Comparison of ENCODE assay signal across 22 cellular contexts in the genomic region with DNA sequence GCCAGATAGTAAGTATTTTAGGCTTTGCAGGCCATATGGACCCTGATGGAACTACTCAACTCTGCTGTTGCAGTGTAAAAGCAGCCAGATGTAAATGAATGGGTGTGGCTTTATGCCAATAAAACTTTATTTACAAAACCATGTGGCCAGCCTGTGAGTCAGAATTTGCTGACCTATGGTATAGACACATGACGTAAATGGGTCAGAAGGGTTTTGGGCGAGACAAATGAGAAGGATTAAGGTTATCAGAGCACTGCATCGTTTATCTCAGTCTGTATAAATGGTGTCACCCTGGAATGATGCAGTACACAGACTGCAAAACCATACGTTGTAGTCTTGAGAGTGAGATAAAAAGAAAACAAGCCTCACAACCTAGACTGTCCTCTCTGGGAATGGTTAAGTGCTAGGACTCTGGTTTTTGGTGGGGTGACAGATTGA. TPM values are rescaled to one million over a fixed set of nuclear protein-coding genes. Genes with fewer than 3 reads are reported as not detected.
DNase-seq lines count a peak whose midpoint lies in the region; ATAC-seq, FAIRE-seq and TF ChIP-seq lines count a peak whose summit lies in the region.
"Had no signal": no experiment of that assay in that cellular context is flagged by ENCODE, and none has a peak within 500 bp of the region (broad histone marks: within the 10 kb centered on the region; RNA-seq: fewer than 3 reads in every experiment).

No MANE protein-coding gene starts in this region.

- no peak overlapping the region for H3K56ac ChIP-seq in IMR-90 (ENCODE audit: extremely low read depth, insufficient read depth, low read length)

- H2AK9ac ChIP-seq in IMR-90 (replicated peaks; ENCODE audit: low read depth, low read length, poor library complexity): peak overlapping the region; percentile 44

- TF ChIP-seq CTCF in AG04450 (IDR thresholded peaks at IDR 0.05; ENCODE audit: low read depth, low read length) (no peak), IMR-90 (conservative IDR thresholded peaks at IDR 0.05; ENCODE audit: low read depth, low read length) (no peak), cardiac fibroblast (IDR thresholded peaks at IDR 0.05; ENCODE audit: low read depth, low read length) (no peak)

- peak overlapping the region; percentile 70; the same call in 1 of the 3 replicates for H2BK15ac ChIP-seq in IMR-90 (ENCODE audit: low read depth, low read length)

- TF ChIP-seq POLR2A in IMR-90 (IDR thresholded peaks at IDR 0.05; ENCODE audit: low read depth, low read length): no peak

- FAIRE-seq in RCC 7860 (lab: Jason Lieb, UNC): no peak

- H3K27me3 ChIP-seq in AG04450 (ENCODE audit: control insufficient read depth, insufficient read depth, low read length) (no peaks in the 10 kb centered on the region), IMR-90 (ENCODE audit: control insufficient read depth, insufficient read depth, low read length) (no peaks in the 10 kb centered on the region)
- H3K27me3 ChIP-seq in CD8-positive, alpha-beta memory T cell (ENCODE audit: insufficient read depth, low read length, poor library complexity, severe bottlenecking): no peaks in the 10 kb centered on the region
- H3K27me3 ChIP-seq: ascending aorta, BLaER1, neutrophil, stomach, uterus had no signal

- TF ChIP-seq RAD21 in IMR-90 (IDR thresholded peaks at IDR 0.05; ENCODE audit: low read length): no peak

- peak overlapping the region; percentile 85 for H2BK120ac ChIP-seq in IMR-90 (ENCODE audit: low read depth, low read length)

- H3K9me3 ChIP-seq in AG04450 (ENCODE audit: control insufficient read depth, insufficient read depth, low read length): no peaks in the 10 kb centered on the region
- H3K9me3 ChIP-seq in IMR-90 (ENCODE audit: control insufficient read depth, insufficient read depth, low read length): no peaks in the 10 kb centered on the region; the same call in 1 of the 2 replicates
- H3K9me3 ChIP-seq in CD8-positive, alpha-beta memory T cell (ENCODE audit: low read length): no peaks in the 10 kb centered on the region
- H3K9me3 ChIP-seq: ascending aorta, BLaER1, neutrophil, stomach, uterus had no signal

- H3K27ac ChIP-seq in AG04450 (ENCODE audit: low read depth, low read length): peak overlapping the region; percentile 53
- H3K27ac ChIP-seq in IMR-90 (ENCODE audit: insufficient read depth, low read length): peak overlapping the region; percentile 94
- no peak overlapping the region for H3K27ac ChIP-seq in CD8-positive, alpha-beta memory T cell (ENCODE audit: low read depth, low read length)
- H3K27ac ChIP-seq: BLaER1, uterus had no signal

- H2BK5ac ChIP-seq in IMR-90 (ENCODE audit: low read depth, low read length, poor library complexity, severe bottlenecking): peak overlapping the region; percentile 74

- peaks cover 0 to 5% of the 10 kb centered on the region in 2 donors for H3K27me3 Mint-ChIP-seq in CD8-positive, alpha-beta memory T cell
- H3K27me3 Mint-ChIP-seq: activated CD4-positive, alpha-beta T cell treated with anti-CD3 and anti-CD28 coated beads for 36 hours had no signal

- CTCF ChIA-PET in AG04450 (lab: Charles Lee) (no interaction called here), IMR-90 (lab: Yijun Ruan, JAX) (interaction anchor here (0.8 kb wide), 1 partner anchor 135 kb away, joined by 3 read pairs; no protein-coding TSS in a partner anchor)
- CTCF ChIA-PET in CD8-positive, alpha-beta memory T cell (lab: Charles Lee): no interaction called here

- H2AFZ ChIP-seq in IMR-90 (replicated peaks; ENCODE audit: low read length, poor library complexity): no peak overlapping the region
- H2AFZ ChIP-seq: GM23338 had no signal

- 0 out of 4 replicates have a peak, but pooled peaks cover 0 to 6% of the 10 kb centered on the region in 2 experiments for H3K79me1 ChIP-seq in IMR-90 (ENCODE audit: low read depth in 1 of 2, low read length in 2 of 2)

- DNase-seq in AG04450 (ENCODE audit: low read depth, low spot score) (peak; percentile 77), IMR-90 (peak; percentile 92), cardiac fibroblast (ENCODE audit: low read depth in 2 of 2) (peak; percentile 43 to 44), left colon (no peak), RCC 7860 (ENCODE audit: low spot score) (no peak), NCI-H2081 treated with DMSO at 0.1 percent for 48 hours (lab: John Stamatoyannopoulos, UW) (no peak), NCI-H2227 (lab: John Stamatoyannopoulos, UW; ENCODE audit: unreplicated experiment) (no peak)
- DNase-seq in CD8-positive, alpha-beta memory T cell: no peak
- DNase-seq: activated CD4-positive, alpha-beta T cell treated with anti-CD3 and anti-CD28 coated beads for 36 hours; activated naive CD4-positive, alpha-beta T cell treated with anti-CD3 and anti-CD28 coated beads, Interleukin-2, amount 10 ng/mL, durations not matched to agents 7 days and 5 days; activated T-cell treated with anti-CD3 and anti-CD28 coated beads, Interleukin-2, amount 50 U/mL, for 72 hours; endodermal cell; NCI-H1417; SIG-M5; stimulated activated CD4-positive, alpha-beta T cell treated with anti-CD3 and anti-CD28 coated beads, Interleukin-4, amount 100 ng/mL, for 24 hours; stomach; uterus had no signal

- H3K4me1 ChIP-seq in IMR-90 (ENCODE audit: control insufficient read depth, insufficient read depth, low read length): peaks cover 35% of the 10 kb centered on the region
- no peaks in the 10 kb centered on the region for H3K4me1 ChIP-seq in CD8-positive, alpha-beta memory T cell (ENCODE audit: insufficient read depth, low read length)
- H3K4me1 ChIP-seq: BLaER1, uterus had no signal

- H4K91ac ChIP-seq in IMR-90 (ENCODE audit: insufficient read depth, low read depth, low read length): peak overlapping the region; percentile 88

- peak; percentile 59 for ATAC-seq in IMR-90 (ENCODE audit: low read depth)
- ATAC-seq in left colon: peak; percentile 89
- ATAC-seq: activated CD4-positive, alpha-beta T cell treated with anti-CD3 and anti-CD28 coated beads for 36 hours; activated T-cell treated with anti-CD3 and anti-CD28 coated beads, Interleukin-2, amount 50 U/mL, for 72 hours; GM23338 had no signal

- in situ Hi-C loops in IMR-90 (cut with MboI; ENCODE audit: low sequenced_read_pairs): no loop called here

- peak overlapping the region; percentile 62; the same call in 1 of the 2 replicates for H2AK5ac ChIP-seq in IMR-90 (ENCODE audit: low read depth, low read length)

- no peaks in the 10 kb centered on the region for H3K4me1 Mint-ChIP-seq in CD8-positive, alpha-beta memory T cell
- H3K4me1 Mint-ChIP-seq: activated CD4-positive, alpha-beta T cell treated with anti-CD3 and anti-CD28 coated beads for 36 hours; activated naive CD4-positive, alpha-beta T cell treated with anti-CD3 and anti-CD28 coated beads, Interleukin-2, amount 10 ng/mL, durations not matched to agents 7 days and 5 days had no signal

- POLR2A ChIA-PET in AG04450 (lab: Yijun Ruan, JAX): no interaction called here
- POLR2A ChIA-PET in IMR-90 (lab: Charles Lee; ENCODE audit: unreplicated experiment): no interaction called here
- POLR2A ChIA-PET in CD8-positive, alpha-beta memory T cell (lab: Charles Lee): no interaction called here

- dilution Hi-C loops in IMR-90 (cut with HindIII; ENCODE audit: low sequenced_read_pairs, unreplicated experiment): no loop called here

- H3K9ac ChIP-seq in IMR-90 (ENCODE audit: low read depth, low read length): no peak overlapping the region
- H3K9ac ChIP-seq: BLaER1 had no signal

- peak overlapping the region; percentile 14 for H4K5ac ChIP-seq in IMR-90 (ENCODE audit: low read depth, low read length)

- H3K9me1 ChIP-seq in IMR-90 (ENCODE audit: insufficient read depth, low read length): peaks cover 29% of the 10 kb centered on the region

- H3K4ac ChIP-seq in IMR-90 (ENCODE audit: low read depth, low read length): peak overlapping the region; percentile 78

- WGBS in IMR-90 (ENCODE audit: extremely low coverage in 2 of 2, insufficient read length in 1 of 2), 2 experiments: 42% methylated on average over 2 of the region's 4 CpGs; no CpG with 5 or more reads in 1 of the 2 experiments

- BruUV-seq in IMR-90 (replicated peaks; lab: Mats Ljungman, UMichigan): no TSS peak

- H4K20me1 ChIP-seq in IMR-90 (ENCODE audit: insufficient read depth, low read length): no peaks in the 10 kb centered on the region
- H4K20me1 ChIP-seq: BLaER1 had no signal

- 0 out of 2 replicates have a peak overlapping the region, but pooled peaks have one; percentile 49 for H3K23ac ChIP-seq in IMR-90 (ENCODE audit: low read depth, low read length)

- intact Hi-C loops in IMR-90 (cut with micrococcal nuclease) (no loop called here), left colon (cut with DNase I, micrococcal nuclease) (no loop called here)

- peak overlapping the region in 1 of 8 donors; percentile 47 for H3K27ac Mint-ChIP-seq in CD8-positive, alpha-beta memory T cell
- H3K27ac Mint-ChIP-seq: activated CD4-positive, alpha-beta T cell treated with anti-CD3 and anti-CD28 coated beads for 36 hours; activated naive CD4-positive, alpha-beta T cell treated with anti-CD3 and anti-CD28 coated beads, Interleukin-2, amount 10 ng/mL, durations not matched to agents 7 days and 5 days; activated T-cell treated with anti-CD3 and anti-CD28 coated beads, Interleukin-2, amount 50 U/mL, for 72 hours; endodermal cell had no signal

- no peaks in the 10 kb centered on the region for H3K9me3 Mint-ChIP-seq in CD8-positive, alpha-beta memory T cell
- H3K9me3 Mint-ChIP-seq: activated naive CD4-positive, alpha-beta T cell treated with anti-CD3 and anti-CD28 coated beads, Interleukin-2, amount 10 ng/mL, durations not matched to agents 7 days and 5 days; activated T-cell treated with anti-CD3 and anti-CD28 coated beads, Interleukin-2, amount 50 U/mL, for 72 hours; endodermal cell; GM23338 had no signal

- H3K4me3 ChIP-seq in AG04450 (ENCODE audit: low read depth, low read length): no peak overlapping the region
- no peak overlapping the region for H3K4me3 ChIP-seq in IMR-90 (ENCODE audit: insufficient read depth, low read depth, low read length)
- H3K4me3 ChIP-seq in cardiac fibroblast (replicated peaks in 1 of 2; ENCODE audit: low read depth in 2 of 2, low read length in 2 of 2): no peak overlapping the region
- no peak overlapping the region for H3K4me3 ChIP-seq in CD8-positive, alpha-beta memory T cell (ENCODE audit: low read length)
- H3K4me3 ChIP-seq: ascending aorta, BLaER1, GM23338, smooth muscle cell, stomach, uterus had no signal

- no peak overlapping the region for H3K4me3 Mint-ChIP-seq in CD8-positive, alpha-beta memory T cell
- H3K4me3 Mint-ChIP-seq: activated CD4-positive, alpha-beta T cell treated with anti-CD3 and anti-CD28 coated beads for 36 hours; activated naive CD4-positive, alpha-beta T cell treated with anti-CD3 and anti-CD28 coated beads, Interleukin-2, amount 10 ng/mL, durations not matched to agents 7 days and 5 days; activated T-cell treated with anti-CD3 and anti-CD28 coated beads, Interleukin-2, amount 50 U/mL, for 72 hours; endodermal cell; GM23338 had no signal

- H3K18ac ChIP-seq in IMR-90 (ENCODE audit: low read depth, low read length): peak overlapping the region; percentile 35

- no peak overlapping the region; the same call in 1 of the 2 replicates for H3K4me2 ChIP-seq in IMR-90 (ENCODE audit: low read depth, low read length)
- H3K4me2 ChIP-seq: BLaER1, GM23338, smooth muscle cell had no signal

- peak overlapping the region; percentile 80; the same call in 1 of the 2 replicates for H3K14ac ChIP-seq in IMR-90 (replicated peaks; ENCODE audit: low read depth, low read length)

- peak overlapping the region; percentile 82 for H2BK20ac ChIP-seq in IMR-90 (ENCODE audit: low read depth, low read length)

- peaks cover 0 to 3% (median 2%) of the 10 kb centered on the region in 3 donors for H3K36me3 Mint-ChIP-seq in CD8-positive, alpha-beta memory T cell
- H3K36me3 Mint-ChIP-seq: activated naive CD4-positive, alpha-beta T cell treated with anti-CD3 and anti-CD28 coated beads, Interleukin-2, amount 10 ng/mL, durations not matched to agents 7 days and 5 days had no signal

- H4K8ac ChIP-seq in IMR-90 (ENCODE audit: low read depth in 2 of 2, low read length in 2 of 2): peak overlapping the region; percentile 24 to 76; a peak in 3 of 4 replicates

- H3K36me3 ChIP-seq in IMR-90 (ENCODE audit: control insufficient read depth, insufficient read depth, low read length): peaks cover 7% of the 10 kb centered on the region; the same call in 1 of the 2 replicates
- H3K36me3 ChIP-seq in CD8-positive, alpha-beta memory T cell (ENCODE audit: insufficient read depth, low read length): no peaks in the 10 kb centered on the region
- H3K36me3 ChIP-seq: ascending aorta, BLaER1, uterus had no signal

RNA-seq across cellular contexts. Expression of a gene that starts 45.8 kb away (rescaled TPM):
- polyA plus RNA-seq in AG04450 (2011; rRNA removed) (63.5 and 88.7 TPM in 2 replicates), IMR-90 (2012; rRNA removed) (13.8 and 15.8 TPM in 2 replicates)
- 41.7 and 59.4 TPM in 2 replicates for polyA minus RNA-seq in AG04450 (2011; rRNA and poly(A)+ RNA removed)
- total RNA-seq in IMR-90 (2012; rRNA removed) (33.2 and 33.6 TPM in 2 replicates), left colon (10 to 100 TPM; 23.9 to 39.0 TPM)
- polyA plus RNA-seq in IMR-90 (2012; cell fraction: cytosol; rRNA removed): 5.6 and 6.0 TPM in 2 replicates
- polyA plus RNA-seq in IMR-90 (2012; cell fraction: nucleus; rRNA removed; ENCODE audit: low replicate concordance): 3.3 and 26.7 TPM in 2 replicates
- total RNA-seq in CD8-positive, alpha-beta memory T cell: 10 to 100 TPM; 17.0 to 18.0 TPM
- polyA plus RNA-seq in CD8-positive, alpha-beta memory T cell: 6.8 TPM

Comparison
In these comparisons a context has a peak if more than half of its experiments do, and no peak if none do; other contexts are left out.
1. DNase-seq: peak in AG04450 (single experiment), IMR-90 (single experiment) and cardiac fibroblast (2 of 2); none in left colon (0 of 2), CD8-positive, alpha-beta memory T cell (0 of 5), RCC 7860 (single experiment), NCI-H2081 treated with DMSO at 0.1 percent for 48 hours (single experiment) and NCI-H2227 (single experiment).